1 cellular context compared by ENCODE assay signal in genomic region chr14:35046048-35046750, GRCh38.
A peak's percentile ranks its signal among the peaks of the same experiment; 100 is the strongest.
TF ChIP-seq lines count a peak whose summit lies in the region.

FAM177A1 (plus strand) TSS chr14:35046272; CDS start chr14:35046464, 192 bp downstream.

TF ChIP-seq in H1, 55 proteins besides CTCF, POLR2A, EP300 and RAD21:
- peak; percentile 61; the same call in 1 of the 2 replicates for TF ChIP-seq TBP (IDR thresholded peaks at IDR 0.05; ENCODE audit: low read depth, low read length)
- peak; percentile 81; the same call in 1 of the 2 replicates for TF ChIP-seq RBBP5 (IDR thresholded peaks at IDR 0.05; ENCODE audit: borderline replicate concordance, low read depth, low read length)
- peak; percentile 22; the same call in 1 of the 2 replicates for TF ChIP-seq YY1 (IDR thresholded peaks at IDR 0.05; ENCODE audit: low read depth, low read length)
- 0 out of 2 replicates have a peak, but pooled peaks have one; percentile 8 for TF ChIP-seq MAX (IDR thresholded peaks at IDR 0.05)
- no peak for TF ChIP-seq SIN3A (conservative IDR thresholded peaks at IDR 0.05 in 1 of 2, IDR thresholded peaks at IDR 0.05 in 1 of 2; ENCODE audit: low read depth in 1 of 2, low read length in 2 of 2)
- TF ChIP-seq JUND (IDR thresholded peaks at IDR 0.05; ENCODE audit: low read length), result peak; percentile 83; the same call in 1 of the 2 replicates
- TF ChIP-seq CTBP2 (IDR thresholded peaks at IDR 0.05; ENCODE audit: borderline replicate concordance, insufficient read depth, insufficient read length, low read length), result no peak
- TF ChIP-seq SAP30 (IDR thresholded peaks at IDR 0.05; ENCODE audit: insufficient read depth, insufficient replicate concordance, low read length), result peak; percentile 16
- TF ChIP-seq KDM4A (IDR thresholded peaks at IDR 0.05; ENCODE audit: low read depth, low read length, severe bottlenecking), result peak; percentile 51
- 0 out of 2 replicates have a peak, but pooled peaks have one; percentile 3 for TF ChIP-seq TEAD4 (IDR thresholded peaks at IDR 0.05; ENCODE audit: low read depth, low read length)
- TF ChIP-seq RXRA (IDR thresholded peaks at IDR 0.05; ENCODE audit: insufficient read depth, low read depth, low read length), result no peak
- TF ChIP-seq SP1 (IDR thresholded peaks at IDR 0.05; ENCODE audit: low read depth, low read length), result no peak
- no peak for TF ChIP-seq SRF (IDR thresholded peaks at IDR 0.05; ENCODE audit: low read depth, low read length)
- peak; percentile 94 for TF ChIP-seq ASH2L (IDR thresholded peaks at IDR 0.05; ENCODE audit: low read length)
- peak; percentile 91 for TF ChIP-seq PHF8 (conservative IDR thresholded peaks at IDR 0.05; ENCODE audit: low read depth, low read length)
- peak; percentile 8 for TF ChIP-seq NANOG (IDR thresholded peaks at IDR 0.05; ENCODE audit: insufficient read depth, low read depth, low read length, poor library complexity, severe bottlenecking)
- TF ChIP-seq SP2 (IDR thresholded peaks at IDR 0.05; ENCODE audit: low read length), result no peak
- TF ChIP-seq JUN (IDR thresholded peaks at IDR 0.05; ENCODE audit: low read depth, low read length), result no peak
- peak; percentile 92 for TF ChIP-seq CREB1 (IDR thresholded peaks at IDR 0.05)
- peak; percentile 80 for TF ChIP-seq TAF1 (IDR thresholded peaks at IDR 0.05; ENCODE audit: low read depth, low read length)
